In the genomic region with DNA sequence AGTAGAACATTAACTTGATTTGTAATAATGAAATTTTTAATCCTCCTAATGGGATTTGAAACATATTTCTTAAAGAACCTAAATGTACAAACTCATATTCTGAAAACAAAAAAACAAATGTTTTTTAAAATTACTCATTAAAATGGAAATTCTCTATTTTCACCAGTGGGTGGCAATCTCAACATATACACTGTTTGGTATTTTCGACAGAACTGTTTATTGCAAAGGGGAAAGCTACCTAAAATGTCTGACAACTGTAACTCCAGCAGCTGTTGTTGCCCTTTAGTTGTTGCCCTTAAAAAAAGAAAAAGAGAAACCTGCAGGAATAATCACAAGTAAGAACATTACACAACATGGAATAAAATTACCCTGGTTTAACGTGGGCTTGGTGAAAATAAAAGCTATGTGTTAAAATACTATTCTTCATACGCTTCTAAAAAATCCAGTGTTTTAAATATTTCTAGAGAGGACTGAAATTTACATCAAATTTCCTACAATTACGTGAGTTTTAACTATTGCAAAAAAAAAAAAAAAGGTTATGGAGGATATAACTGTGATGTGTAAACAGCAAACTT, we compare ENCODE assay signal across 7 cellular contexts. TPM values are rescaled to one million over a fixed set of nuclear protein-coding genes. Genes with fewer than 3 reads are reported as not detected.
DNase-seq lines count a peak whose midpoint lies in the region; ATAC-seq and TF ChIP-seq lines count a peak whose summit lies in the region.

No MANE protein-coding gene starts in this region.

- peak; percentile 44 for TF ChIP-seq CTCF in GM12872 (IDR thresholded peaks at IDR 0.05; ENCODE audit: insufficient read depth, low read depth, low read length)
- peak; percentile 46 to 79 (median 73); a peak in 5 of 6 replicates for TF ChIP-seq CTCF in HCT116 (IDR thresholded peaks at IDR 0.05 in 2 of 3, conservative IDR thresholded peaks at IDR 0.05 in 1 of 3; ENCODE audit: borderline replicate concordance in 1 of 3, insufficient read depth in 1 of 3, low read depth in 2 of 3, low read length in 2 of 3)
- peak; percentile 93 for TF ChIP-seq CTCF in VCaP (conservative IDR thresholded peaks at IDR 0.05)
- TF ChIP-seq CTCF in left ventricle myocardium inferior (IDR thresholded peaks at IDR 0.05; ENCODE audit: borderline replicate concordance): peak; percentile 69
- TF ChIP-seq CTCF in testis (IDR thresholded peaks at IDR 0.05): peak; percentile 52 to 70 (median 63)

- H2AFZ ChIP-seq in HCT116 (ENCODE audit: low read depth, low read length, poor library complexity, severe bottlenecking): peak overlapping the region; percentile 66

- no peaks in the 10 kb centered on the region; a peak in 1 of 4 replicates for H3K9me3 ChIP-seq in HCT116 (ENCODE audit: control insufficient read depth in 1 of 2, insufficient read depth in 1 of 2, low read depth in 1 of 2, low read length in 2 of 2)
- peaks cover 8% of the 10 kb centered on the region for H3K9me3 ChIP-seq in left ventricle myocardium inferior (replicated peaks)
- no peaks in the 10 kb centered on the region for H3K9me3 ChIP-seq in testis

- no peak overlapping the region for H3K9ac ChIP-seq in HCT116 (ENCODE audit: low read length)

- no peak overlapping the region for H3K27ac ChIP-seq in HCT116 (ENCODE audit: low read depth, low read length)
- H3K27ac ChIP-seq in VCaP: peak overlapping the region; percentile 33; the same call in 1 of the 2 replicates
- H3K27ac ChIP-seq in left ventricle myocardium inferior (replicated peaks): no peak overlapping the region
- H3K27ac ChIP-seq in testis: no peak overlapping the region

- H3K4me2 ChIP-seq in HCT116 (ENCODE audit: low read length): no peak overlapping the region

- no peaks in the 10 kb centered on the region for H3K27me3 ChIP-seq in HCT116 (ENCODE audit: insufficient read depth, low read length)
- peaks cover 30% of the 10 kb centered on the region for H3K27me3 ChIP-seq in left ventricle myocardium inferior (ENCODE audit: low read depth)
- H3K27me3 ChIP-seq in testis: no peaks in the 10 kb centered on the region

- TF ChIP-seq RAD21 in HCT116 (IDR thresholded peaks at IDR 0.05; ENCODE audit: low read depth): peak; percentile 86

- RAD21 ChIA-PET in HCT116 (lab: Charles Lee; ENCODE audit: low non-redundant PET in 1 of 2, low total read pairs in 2 of 2, uncharacterized antibody in 2 of 2, unreplicated experiment in 2 of 2): interaction anchor here (0.5 to 1.6 kb wide), 12 partner anchors 15 to 1027 kb away, joined by 3 to 8 read pairs (median 3); no protein-coding TSS in a partner anchor

- POLR2A ChIA-PET in HCT116 (lab: Charles Lee): no interaction called here

- H3K36me3 ChIP-seq in HCT116 (ENCODE audit: control insufficient read depth in 1 of 2, insufficient read depth in 2 of 2, low read length in 2 of 2): no peaks in the 10 kb centered on the region
- no peaks in the 10 kb centered on the region for H3K36me3 ChIP-seq in left ventricle myocardium inferior
- H3K36me3 ChIP-seq in testis (ENCODE audit: low read depth, missing control alignments): no peaks in the 10 kb centered on the region

- WGBS in testis, 2 donors: 51 to 55% methylated on average over 4 of the region's 4 CpGs

- H3K4me1 ChIP-seq in HCT116 (ENCODE audit: control insufficient read depth in 1 of 2, insufficient read depth in 2 of 2, low read length in 2 of 2) (no peaks in the 10 kb centered on the region), left ventricle myocardium inferior (peaks cover 33% of the 10 kb centered on the region), testis (no peaks in the 10 kb centered on the region)

- CTCF ChIA-PET in HCT116 (lab: Charles Lee): interaction anchor here (0.7 to 4.3 kb wide), 14 partner anchors 13 to 1241 kb away, joined by 3 to 19 read pairs (median 8); a partner anchor contains a TSS

- BruUV-seq in HCT116 (replicated peaks; lab: Mats Ljungman, UMichigan): no TSS peak

- no peak overlapping the region for H3K4me3 ChIP-seq in HCT116 (replicated peaks in 1 of 2; ENCODE audit: low read depth in 1 of 2, low read length in 2 of 2)
- no peak overlapping the region for H3K4me3 ChIP-seq in left ventricle myocardium inferior
- H3K4me3 ChIP-seq in testis: no peak overlapping the region

- no peaks in the 10 kb centered on the region for H3K9me2 ChIP-seq in HCT116 (ENCODE audit: insufficient read depth)

- H4K20me1 ChIP-seq in HCT116 (ENCODE audit: insufficient read depth): no peaks in the 10 kb centered on the region

- intact Hi-C loops in HCT116 (cut with micrococcal nuclease) (loop anchor here (2.0 to 10.0 kb wide), 5 partner anchors 596 to 1238 kb away; no protein-coding TSS in a partner anchor), left ventricle myocardium inferior (cut with micrococcal nuclease) (no loop called here), testis (cut with DNase I; ENCODE audit: low total_unique reads) (no loop called here)

- ATAC-seq in HCT116: no peak

- DNase-seq in HCT116 (ENCODE audit: low read depth, low spot score) (peak; percentile 32), NCI-H146 treated with DMSO at 0.1 percent for 48 hours (lab: John Stamatoyannopoulos, UW; ENCODE audit: unreplicated experiment) (peak; percentile 37), left ventricle myocardium inferior (no peak), testis (no peak)
- no peak for DNase-seq in activated CD8-positive, alpha-beta memory T cell treated with anti-CD3 and anti-CD28 coated beads, Interleukin-2, amount 50 U/mL, for 48 hours

- TF ChIP-seq POLR2A in HCT116 (IDR thresholded peaks at IDR 0.05; ENCODE audit: borderline replicate concordance, extremely low read depth, insufficient read depth, insufficient read length) (no peak), testis (IDR thresholded peaks at IDR 0.05) (no peak)

- H3K79me2 ChIP-seq in HCT116 (ENCODE audit: insufficient read depth, low read length): no peaks in the 10 kb centered on the region

TF ChIP-seq in HCT116, 20 proteins besides CTCF, POLR2A, EP300 and RAD21:
- TF ChIP-seq EZH2 (IDR thresholded peaks at IDR 0.05) (no peak), YY1 (IDR thresholded peaks at IDR 0.05; ENCODE audit: extremely low read depth, insufficient replicate concordance, low read depth, low read length) (peak; percentile 42), ZNF274 (IDR thresholded peaks at IDR 0.05; ENCODE audit: low read depth, low read length) (no peak), TCF7L2 (IDR thresholded peaks at IDR 0.05; ENCODE audit: borderline replicate concordance, extremely low read depth, insufficient read depth, insufficient read length) (no peak), CBX3 (IDR thresholded peaks at IDR 0.05; ENCODE audit: low read depth) (0 out of 2 replicates have a peak, but pooled peaks have one; percentile 39), ELF1 (IDR thresholded peaks at IDR 0.05; ENCODE audit: borderline replicate concordance, low read depth) (no peak), FOSL1 (IDR thresholded peaks at IDR 0.05; ENCODE audit: low read depth) (no peak), EZH2phosphoT487 (IDR thresholded peaks at IDR 0.05; ENCODE audit: borderline replicate concordance) (no peak)
- TF ChIP-seq, protein P1, sequence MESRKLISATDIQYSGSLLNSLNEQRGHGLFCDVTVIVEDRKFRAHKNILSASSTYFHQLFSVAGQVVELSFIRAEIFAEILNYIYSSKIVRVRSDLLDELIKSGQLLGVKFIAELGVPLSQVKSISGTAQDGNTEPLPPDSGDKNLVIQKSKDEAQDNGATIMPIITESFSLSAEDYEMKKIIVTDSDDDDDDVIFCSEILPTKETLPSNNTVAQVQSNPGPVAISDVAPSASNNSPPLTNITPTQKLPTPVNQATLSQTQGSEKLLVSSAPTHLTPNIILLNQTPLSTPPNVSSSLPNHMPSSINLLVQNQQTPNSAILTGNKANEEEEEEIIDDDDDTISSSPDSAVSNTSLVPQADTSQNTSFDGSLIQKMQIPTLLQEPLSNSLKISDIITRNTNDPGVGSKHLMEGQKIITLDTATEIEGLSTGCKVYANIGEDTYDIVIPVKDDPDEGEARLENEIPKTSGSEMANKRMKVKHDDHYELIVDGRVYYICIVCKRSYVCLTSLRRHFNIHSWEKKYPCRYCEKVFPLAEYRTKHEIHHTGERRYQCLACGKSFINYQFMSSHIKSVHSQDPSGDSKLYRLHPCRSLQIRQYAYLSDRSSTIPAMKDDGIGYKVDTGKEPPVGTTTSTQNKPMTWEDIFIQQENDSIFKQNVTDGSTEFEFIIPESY (IDR thresholded peaks at IDR 0.05; ENCODE audit: extremely low read depth, insufficient replicate concordance, low read length): no peak
- TF ChIP-seq, protein P2, sequence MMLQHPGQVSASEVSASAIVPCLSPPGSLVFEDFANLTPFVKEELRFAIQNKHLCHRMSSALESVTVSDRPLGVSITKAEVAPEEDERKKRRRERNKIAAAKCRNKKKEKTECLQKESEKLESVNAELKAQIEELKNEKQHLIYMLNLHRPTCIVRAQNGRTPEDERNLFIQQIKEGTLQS (IDR thresholded peaks at IDR 0.05): no peak
- TF ChIP-seq, protein P3, sequence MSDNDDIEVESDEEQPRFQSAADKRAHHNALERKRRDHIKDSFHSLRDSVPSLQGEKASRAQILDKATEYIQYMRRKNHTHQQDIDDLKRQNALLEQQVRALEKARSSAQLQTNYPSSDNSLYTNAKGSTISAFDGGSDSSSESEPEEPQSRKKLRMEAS (IDR thresholded peaks at IDR 0.05): no peak

RNA-seq across cellular contexts. Expression of a gene that starts 54.5 kb away (rescaled TPM):
- total RNA-seq in HCT116 (2021; ENCODE audit: unreplicated experiment) (3.0 TPM), left ventricle myocardium inferior (96.6 TPM), testis (100 to 1,000 TPM; 465 to 866 TPM)
- polyA plus RNA-seq in HCT116 (2012): not detected in 2 replicates
- 979 TPM for polyA plus RNA-seq in testis (ENCODE audit: insufficient read depth, low read depth, low replicate concordance)

Comparison
In these comparisons a context has a peak if more than half of its experiments do, and no peak if none do; other contexts are left out.
1. DNase-seq: peak in HCT116 (single experiment) and NCI-H146 treated with DMSO at 0.1 percent for 48 hours (single experiment); none in left ventricle myocardium inferior (single experiment), testis (single experiment) and activated CD8-positive, alpha-beta memory T cell treated with anti-CD3 and anti-CD28 coated beads, Interleukin-2, amount 50 U/mL, for 48 hours (single experiment).
2. RNA of a gene that starts 54.5 kb away (total RNA-seq): 465 to 866 TPM in testis and 96.6 TPM in left ventricle myocardium inferior (single experiment); 3.0 TPM in HCT116 (single experiment); every median in the first group is over 10 times any median in the second.
3. Peak in every context shown above with its lines, with median percentiles within 50 percentile points of each other: CTCF ChIP-seq.